In the genomic region with DNA sequence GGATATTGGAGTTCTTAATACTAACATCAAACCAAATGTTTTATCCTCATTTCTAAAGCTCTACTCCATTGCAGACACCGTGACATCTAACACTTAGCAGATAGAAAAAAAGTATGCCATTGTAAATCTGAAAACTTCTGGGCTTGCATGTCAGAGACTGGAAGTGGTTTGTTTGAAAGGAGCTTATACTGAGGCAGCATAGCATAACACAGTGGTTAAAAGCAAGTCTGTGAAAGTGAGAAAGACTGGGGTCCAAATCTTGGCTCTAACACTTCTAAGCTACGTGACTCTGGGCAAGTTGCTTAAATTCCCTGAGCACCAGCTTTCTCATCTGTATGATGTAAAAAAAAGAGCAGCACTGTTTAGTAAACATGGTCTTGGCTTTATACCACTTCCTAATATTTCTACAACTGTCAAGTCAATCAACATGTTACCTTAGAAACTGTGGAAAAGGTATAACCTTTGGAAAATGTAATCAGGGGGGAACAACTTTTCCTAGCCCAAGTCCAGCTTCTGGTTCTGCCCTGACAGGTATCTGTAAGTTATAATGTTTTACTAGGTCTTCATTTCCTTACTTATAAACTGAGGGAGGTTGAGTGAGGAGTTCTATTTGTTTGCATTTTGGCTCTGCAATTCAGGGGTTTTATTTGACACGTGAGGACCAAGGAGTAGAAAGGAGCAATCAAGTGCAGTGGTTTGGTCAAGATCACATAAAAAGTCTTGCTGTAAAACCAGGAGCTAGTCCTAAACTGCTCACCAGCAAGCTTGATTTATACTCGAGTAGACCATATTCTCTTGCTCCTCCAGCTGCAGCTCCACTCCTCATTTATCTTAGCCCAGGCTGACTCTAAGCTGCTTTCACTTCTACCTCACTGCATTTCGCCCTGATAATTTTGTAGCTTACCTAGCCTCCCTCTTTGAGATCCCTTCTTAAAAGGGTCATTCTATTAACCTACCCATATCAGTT, we compare ENCODE assay signal across 9 cellular contexts.
DNase-seq lines count a peak whose midpoint lies in the region; ATAC-seq, FAIRE-seq and TF ChIP-seq lines count a peak whose summit lies in the region.
"Had no signal": no experiment of that assay in that cellular context is flagged by ENCODE, and none has a peak within 500 bp of the region (broad histone marks: within the 10 kb centered on the region; RNA-seq: fewer than 3 reads in every experiment).

No MANE protein-coding gene starts in this region.

- no peak overlapping the region for H3K9ac ChIP-seq in SK-N-SH

- no peak for FAIRE-seq in small intestine (lab: Jason Lieb, UNC)

- TF ChIP-seq EP300 in SK-N-SH (IDR thresholded peaks at IDR 0.05; ENCODE audit: borderline replicate concordance in 1 of 2, low read depth in 1 of 2, low read length in 1 of 2): no peak

- no peak for TF ChIP-seq CTCF in SK-N-SH (IDR thresholded peaks at IDR 0.05)
- TF ChIP-seq CTCF in ascending aorta (IDR thresholded peaks at IDR 0.05): no peak
- no peak for TF ChIP-seq CTCF in chondrocyte (IDR thresholded peaks at IDR 0.05)

- no peaks in the 10 kb centered on the region for H3K36me3 Mint-ChIP-seq in activated naive CD8-positive, alpha-beta T cell treated with anti-CD3 and anti-CD28 coated beads, Interleukin-2, amount 50 U/mL, for 24 hours (ENCODE audit: low read depth)
- H3K36me3 Mint-ChIP-seq in chondrocyte (ENCODE audit: low read depth): no peaks in the 10 kb centered on the region

- H3F3A ChIP-seq in SK-N-SH (replicated peaks; ENCODE audit: insufficient read depth): no peaks in the 10 kb centered on the region

- 75% methylated on average over 5 of the region's 5 CpGs for WGBS in SK-N-SH (ENCODE audit: low lambda C conversion rate)
- 34 to 46% (median 42%) methylated on average over 5 of the region's 5 CpGs for WGBS in small intestine, 3 donors

- DNase-seq in SK-N-SH (no peak), small intestine (peak; percentile 36), ascending aorta (ENCODE audit: low spot score in 2 of 2) (no peak), SKM-1 (lab: John Stamatoyannopoulos, UW; ENCODE audit: unreplicated experiment) (no peak), chondrocyte (ENCODE audit: low spot score) (no peak)
- no peak for DNase-seq in activated naive CD8-positive, alpha-beta T cell treated with anti-CD3 and anti-CD28 coated beads, Interleukin-2, amount 50 U/mL, for 24 hours

- no peak overlapping the region for H3K4me3 ChIP-seq in SK-N-SH (ENCODE audit: low read depth in 2 of 2, low read length in 1 of 2)
- no peak overlapping the region for H3K4me3 ChIP-seq in small intestine (ENCODE audit: low read depth in 1 of 2, low read length in 2 of 2)
- no peak overlapping the region for H3K4me3 ChIP-seq in ascending aorta
- H3K4me3 ChIP-seq: thoracic aorta had no signal

- no peak overlapping the region for H3K4me3 Mint-ChIP-seq in activated naive CD8-positive, alpha-beta T cell treated with anti-CD3 and anti-CD28 coated beads, Interleukin-2, amount 50 U/mL, for 24 hours
- H3K4me3 Mint-ChIP-seq in chondrocyte (ENCODE audit: unreplicated experiment): no peak overlapping the region

- H3K4me1 ChIP-seq in SK-N-SH (ENCODE audit: control insufficient read depth in 1 of 2, insufficient read depth in 2 of 2, low read depth in 1 of 2, low read length in 1 of 2) (peaks cover 17 to 33% of the 10 kb centered on the region in 2 experiments; a peak in 3 of 4 replicates), small intestine (ENCODE audit: control insufficient read depth in 2 of 2, insufficient read depth in 1 of 2, low read depth in 1 of 2, low read length in 1 of 2) (peaks cover 1 to 6% of the 10 kb centered on the region in 2 donors), ascending aorta (peaks cover 0 to 13% of the 10 kb centered on the region in 2 donors)

- ATAC-seq in SK-N-SH treated with all-trans-retinoic acid at 6 μM for 48 hours (no peak), HG03064 (IDR thresholded peaks at IDR 0.05; ENCODE audit: low read depth, unreplicated experiment) (peak; percentile 65)
- peak; percentile 29 for ATAC-seq in activated naive CD8-positive, alpha-beta T cell treated with anti-CD3 and anti-CD28 coated beads, Interleukin-2, amount 50 U/mL, for 24 hours

- H3K27me3 ChIP-seq in SK-N-SH (ENCODE audit: insufficient read depth): no peaks in the 10 kb centered on the region
- no peaks in the 10 kb centered on the region for H3K27me3 ChIP-seq in small intestine (ENCODE audit: control insufficient read depth in 2 of 2, insufficient read depth in 2 of 2, low read length in 2 of 2)
- no peaks in the 10 kb centered on the region for H3K27me3 ChIP-seq in ascending aorta

- H3K79me2 ChIP-seq in SK-N-SH (ENCODE audit: insufficient read depth): no peaks in the 10 kb centered on the region

- intact Hi-C loops in ascending aorta (cut with DNase I): loop anchor here (10.0 kb wide), 1 partner anchor 199 kb away; no protein-coding TSS in a partner anchor

- H3K27ac ChIP-seq in SK-N-SH (ENCODE audit: low read depth in 2 of 2, low read length in 1 of 2) (peak overlapping the region in 1 of 2 experiments; percentile 99; a peak in 2 of 4 replicates), small intestine (ENCODE audit: low read depth in 1 of 2, low read length in 1 of 2) (peak overlapping the region; percentile 9 to 71), ascending aorta (no peak overlapping the region)
- H3K27ac ChIP-seq: thoracic aorta had no signal

- H3K36me3 ChIP-seq in SK-N-SH (replicated peaks in 1 of 2; ENCODE audit: control insufficient read depth in 1 of 2, insufficient read depth in 2 of 2, low read length in 1 of 2): no peaks in the 10 kb centered on the region
- H3K36me3 ChIP-seq in small intestine (ENCODE audit: control insufficient read depth in 2 of 2, insufficient read depth in 2 of 2, low read length in 2 of 2): no peaks in the 10 kb centered on the region
- no peaks in the 10 kb centered on the region for H3K36me3 ChIP-seq in ascending aorta
- H3K36me3 ChIP-seq: thoracic aorta had no signal

- no peak overlapping the region for H3K4me2 ChIP-seq in SK-N-SH

- H3K9me3 ChIP-seq in SK-N-SH (no peaks in the 10 kb centered on the region), small intestine (ENCODE audit: control insufficient read depth, low read depth) (no peaks in the 10 kb centered on the region), ascending aorta (no peaks in the 10 kb centered on the region)
- H3K9me3 ChIP-seq: thoracic aorta had no signal

- H4K20me1 ChIP-seq in SK-N-SH (ENCODE audit: insufficient read depth): no peaks in the 10 kb centered on the region

- CTCF ChIA-PET in SK-N-SH (lab: Yijun Ruan, JAX): interaction anchor here (0.6 to 2.4 kb wide), 11 partner anchors 14 to 237 kb away, joined by 3 to 12 read pairs (median 4); no protein-coding TSS in a partner anchor

- no peaks in the 10 kb centered on the region for H3K9me2 ChIP-seq in SK-N-SH

- no peak overlapping the region for H3K27ac Mint-ChIP-seq in activated naive CD8-positive, alpha-beta T cell treated with anti-CD3 and anti-CD28 coated beads, Interleukin-2, amount 50 U/mL, for 24 hours
- H3K27ac Mint-ChIP-seq in chondrocyte (ENCODE audit: unreplicated experiment): no peak overlapping the region

- POLR2A ChIA-PET in SK-N-SH (lab: Yijun Ruan, JAX): interaction anchor here (0.7 to 1.0 kb wide), 2 partner anchors 28 to 96 kb away, joined by 3 read pairs; no protein-coding TSS in a partner anchor

- no peak for TF ChIP-seq RAD21 in SK-N-SH (IDR thresholded peaks at IDR 0.05; ENCODE audit: low read length)

- H3K4me1 Mint-ChIP-seq in activated naive CD8-positive, alpha-beta T cell treated with anti-CD3 and anti-CD28 coated beads, Interleukin-2, amount 50 U/mL, for 24 hours: peaks cover 4% of the 10 kb centered on the region
- H3K4me1 Mint-ChIP-seq in chondrocyte (ENCODE audit: low read depth): no peaks in the 10 kb centered on the region

- peak overlapping the region; percentile 2; the same call in 1 of the 2 replicates for H2AFZ ChIP-seq in SK-N-SH (ENCODE audit: low read depth)

- no peaks in the 10 kb centered on the region for H3K9me3 Mint-ChIP-seq in activated naive CD8-positive, alpha-beta T cell treated with anti-CD3 and anti-CD28 coated beads, Interleukin-2, amount 50 U/mL, for 24 hours
- no peaks in the 10 kb centered on the region for H3K9me3 Mint-ChIP-seq in chondrocyte (ENCODE audit: low read depth)

- H3K27me3 Mint-ChIP-seq in activated naive CD8-positive, alpha-beta T cell treated with anti-CD3 and anti-CD28 coated beads, Interleukin-2, amount 50 U/mL, for 24 hours: no peaks in the 10 kb centered on the region
- no peaks in the 10 kb centered on the region for H3K27me3 Mint-ChIP-seq in chondrocyte (ENCODE audit: low read depth)

TF ChIP-seq in SK-N-SH, 30 proteins besides CTCF, POLR2A, EP300 and RAD21 (continues in another document):
- no peak for TF ChIP-seq FOXM1 (IDR thresholded peaks at IDR 0.05; ENCODE audit: low read depth)
- TF ChIP-seq MEF2A (IDR thresholded peaks at IDR 0.05; ENCODE audit: borderline replicate concordance, low read depth): no peak
- no peak for TF ChIP-seq GABPA (IDR thresholded peaks at IDR 0.05; ENCODE audit: low read depth)

TF ChIP-seq in SK-N-SH treated with all-trans-retinoic acid at 6 μM for 48 hours, 23 proteins besides CTCF, POLR2A, EP300 and RAD21 (continues in another document):
- TF ChIP-seq GLIS3 (CRISPR knock-in tag; IDR thresholded peaks at IDR 0.05) (no peak), TOX (CRISPR knock-in tag; IDR thresholded peaks at IDR 0.05; ENCODE audit: borderline replicate concordance) (no peak), ZNF8 (CRISPR knock-in tag; IDR thresholded peaks at IDR 0.05) (no peak)
- TF ChIP-seq, protein P1, sequence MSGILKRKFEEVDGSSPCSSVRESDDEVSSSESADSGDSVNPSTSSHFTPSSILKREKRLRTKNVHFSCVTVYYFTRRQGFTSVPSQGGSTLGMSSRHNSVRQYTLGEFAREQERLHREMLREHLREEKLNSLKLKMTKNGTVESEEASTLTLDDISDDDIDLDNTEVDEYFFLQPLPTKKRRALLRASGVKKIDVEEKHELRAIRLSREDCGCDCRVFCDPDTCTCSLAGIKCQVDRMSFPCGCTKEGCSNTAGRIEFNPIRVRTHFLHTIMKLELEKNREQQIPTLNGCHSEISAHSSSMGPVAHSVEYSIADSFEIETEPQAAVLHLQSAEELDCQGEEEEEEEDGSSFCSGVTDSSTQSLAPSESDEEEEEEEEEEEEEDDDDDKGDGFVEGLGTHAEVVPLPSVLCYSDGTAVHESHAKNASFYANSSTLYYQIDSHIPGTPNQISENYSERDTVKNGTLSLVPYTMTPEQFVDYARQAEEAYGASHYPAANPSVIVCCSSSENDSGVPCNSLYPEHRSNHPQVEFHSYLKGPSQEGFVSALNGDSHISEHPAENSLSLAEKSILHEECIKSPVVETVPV (CRISPR knock-in tag; IDR thresholded peaks at IDR 0.05): no peak

Comparison
In these comparisons a context has a peak if more than half of its experiments do, and no peak if none do; other contexts are left out.
1. H3K27ac ChIP-seq: peak in small intestine (2 of 2); none in ascending aorta (0 of 2).